ENCODE assay signal across 11 cellular contexts in the genomic region with DNA sequence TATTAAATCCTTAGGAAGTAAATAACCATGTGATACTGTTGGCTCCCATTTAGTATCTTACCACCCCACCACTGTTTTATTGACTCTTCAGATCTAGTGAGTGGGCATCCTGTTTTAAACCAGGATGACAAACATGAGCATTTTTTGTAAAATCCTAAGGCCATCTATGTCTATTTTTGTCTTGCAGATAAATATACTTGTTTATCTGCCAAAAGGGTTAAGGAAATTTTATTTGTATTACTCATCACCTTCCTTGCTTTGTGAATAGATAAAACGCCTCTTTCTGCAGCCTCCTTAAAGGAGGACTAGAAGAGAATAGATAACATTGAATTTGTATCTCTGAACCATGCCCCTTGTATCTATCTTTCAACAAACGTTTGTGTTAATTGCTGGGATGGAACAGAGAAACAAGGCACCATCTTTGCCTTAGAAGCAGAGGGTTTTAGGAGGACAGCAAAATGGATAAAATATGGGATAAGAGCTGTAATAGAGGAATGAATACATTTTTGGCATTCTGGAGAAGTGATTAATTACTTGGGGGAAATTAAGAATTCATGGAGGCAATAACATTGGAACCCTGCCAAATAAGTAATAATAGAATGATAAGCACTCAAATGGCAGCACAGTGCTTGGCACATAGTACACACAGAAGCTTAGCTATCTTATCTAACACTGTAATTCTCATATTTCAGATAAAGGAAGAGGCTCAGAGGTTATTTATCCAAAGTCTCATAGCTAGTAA. TPM values are rescaled to one million over a fixed set of nuclear protein-coding genes. Genes with fewer than 3 reads are reported as not detected.
DNase-seq lines count a peak whose midpoint lies in the region; ATAC-seq, FAIRE-seq and TF ChIP-seq lines count a peak whose summit lies in the region.
"Had no signal": no experiment of that assay in that cellular context is flagged by ENCODE, and none has a peak within 500 bp of the region (broad histone marks: within the 10 kb centered on the region; RNA-seq: fewer than 3 reads in every experiment).

No MANE protein-coding gene starts in this region.

- peaks cover 37 to 40% of the 10 kb centered on the region in 2 donors for H3K4me1 Mint-ChIP-seq in effector memory CD8-positive, alpha-beta T cell (ENCODE audit: low read depth in 2 of 2)
- H3K4me1 Mint-ChIP-seq in naive thymus-derived CD8-positive, alpha-beta T cell: peaks cover 20 to 72% (median 52%) of the 10 kb centered on the region in 4 donors

- CTCF ChIA-PET in PC-3 (lab: Charles Lee): interaction anchor here (0.5 to 0.8 kb wide), 3 partner anchors 15 to 314 kb away, joined by 5 to 12 read pairs (median 5); a partner anchor contains a TSS

- FAIRE-seq in D721Med (lab: Jason Lieb, UNC): no peak

- H3K4me2 ChIP-seq in DOHH2 (ENCODE audit: low read length) (0 out of 2 replicates have a peak overlapping the region, but pooled peaks have one; percentile 6), PC-3 (ENCODE audit: low read length) (peak overlapping the region; percentile 25)

- H3K27me3 Mint-ChIP-seq in effector memory CD8-positive, alpha-beta T cell: no peaks in the 10 kb centered on the region
- H3K27me3 Mint-ChIP-seq in naive thymus-derived CD8-positive, alpha-beta T cell: no peaks in the 10 kb centered on the region
- H3K27me3 Mint-ChIP-seq: activated CD8-positive, alpha-beta T cell treated with anti-CD3 and anti-CD28 coated beads for 36 hours had no signal

- no TSS peak for BruUV-seq in PC-3 (replicated peaks; lab: Mats Ljungman, UMichigan)

- H3K9me3 ChIP-seq in DOHH2 (ENCODE audit: control insufficient read depth, insufficient read depth, low read length) (no peaks in the 10 kb centered on the region), PC-3 (ENCODE audit: low read length) (no peaks in the 10 kb centered on the region), SJCRH30 (replicated peaks) (no peaks in the 10 kb centered on the region)
- H3K9me3 ChIP-seq: neutrophil had no signal

- TF ChIP-seq CTCF in DOHH2 (IDR thresholded peaks at IDR 0.05; ENCODE audit: low read depth, low read length, poor library complexity, severe bottlenecking) (no peak), PC-3 (conservative IDR thresholded peaks at IDR 0.05; ENCODE audit: low read depth, low read length) (no peak), D721Med (IDR thresholded peaks at IDR 0.05; ENCODE audit: insufficient read depth, missing control alignments) (no peak)

- H3K36me3 ChIP-seq in DOHH2 (ENCODE audit: control insufficient read depth, low read length) (peaks cover 80% of the 10 kb centered on the region), PC-3 (ENCODE audit: low read depth, low read length) (peaks cover 30% of the 10 kb centered on the region), SJCRH30 (peaks cover 66% of the 10 kb centered on the region)
- H3K36me3 ChIP-seq: neutrophil had no signal

- DNase-seq in PC-3 (peak; percentile 75), SJCRH30 (no peak), D721Med (ENCODE audit: insufficient read length, low spot score) (no peak), KG1 (lab: John Stamatoyannopoulos, UW) (no peak)
- no peak for DNase-seq in effector memory CD8-positive, alpha-beta T cell
- DNase-seq in naive thymus-derived CD8-positive, alpha-beta T cell: no peak
- DNase-seq in stimulated activated CD4-positive, alpha-beta T cell treated with anti-CD3 and anti-CD28 coated beads, Interleukin-4, amount 100 ng/mL, for 24 hours: no peak
- DNase-seq: activated CD8-positive, alpha-beta T cell treated with anti-CD3 and anti-CD28 coated beads for 36 hours; NCI-H1694 had no signal

- peaks cover 39% of the 10 kb centered on the region for H3K4me1 ChIP-seq in DOHH2 (ENCODE audit: control insufficient read depth, low read length)
- peaks cover 35% of the 10 kb centered on the region for H3K4me1 ChIP-seq in PC-3 (ENCODE audit: insufficient read depth, low read length)
- H3K4me1 ChIP-seq in SJCRH30: no peaks in the 10 kb centered on the region; the same call in 1 of the 2 replicates

- POLR2A ChIA-PET in PC-3 (lab: Charles Lee; ENCODE audit: unreplicated experiment): interaction anchor here (0.7 kb wide), 2 partner anchors 15 to 48 kb away, joined by 3 to 4 read pairs; a partner anchor contains a TSS
- POLR2A ChIA-PET in naive thymus-derived CD8-positive, alpha-beta T cell (lab: Charles Lee): interaction anchor here (1.2 kb wide), 1 partner anchor 108 kb away, joined by 3 read pairs; a partner anchor contains a TSS

- H3K27me3 ChIP-seq in DOHH2 (ENCODE audit: control insufficient read depth, low read length) (no peaks in the 10 kb centered on the region), PC-3 (ENCODE audit: low read length) (no peaks in the 10 kb centered on the region), SJCRH30 (no peaks in the 10 kb centered on the region)
- H3K27me3 ChIP-seq: neutrophil had no signal

- no peak overlapping the region for H3K9ac ChIP-seq in PC-3 (ENCODE audit: low read length)

- H3K9me2 ChIP-seq in DOHH2 (replicated peaks; ENCODE audit: control insufficient read depth, low read length): no peaks in the 10 kb centered on the region
- H3K9me2 ChIP-seq in PC-3 (replicated peaks; ENCODE audit: low read length): no peaks in the 10 kb centered on the region

- H3K79me2 ChIP-seq in DOHH2 (ENCODE audit: control insufficient read depth, low read length) (peaks cover 100% of the 10 kb centered on the region), PC-3 (ENCODE audit: low read length) (peaks cover 100% of the 10 kb centered on the region)

- no peaks in the 10 kb centered on the region for H3K9me3 Mint-ChIP-seq in effector memory CD8-positive, alpha-beta T cell
- H3K9me3 Mint-ChIP-seq in naive thymus-derived CD8-positive, alpha-beta T cell: no peaks in the 10 kb centered on the region
- H3K9me3 Mint-ChIP-seq: activated CD8-positive, alpha-beta T cell treated with anti-CD3 and anti-CD28 coated beads for 36 hours had no signal

- H3F3A ChIP-seq in DOHH2 (ENCODE audit: control insufficient read depth, insufficient read depth): peaks cover 10% of the 10 kb centered on the region
- peaks cover 4% of the 10 kb centered on the region for H3F3A ChIP-seq in PC-3 (ENCODE audit: low read length, unreplicated experiment)

- H3K4me3 ChIP-seq in DOHH2 (ENCODE audit: low read length): no peak overlapping the region
- H3K4me3 ChIP-seq in PC-3 (ENCODE audit: low read length): 0 out of 2 replicates have a peak overlapping the region, but pooled peaks have one; percentile 19
- H3K4me3 ChIP-seq in SJCRH30: no peak overlapping the region

- H3K27ac ChIP-seq in DOHH2 (ENCODE audit: low read depth, low read length): no peak overlapping the region
- peak overlapping the region; percentile 36 for H3K27ac ChIP-seq in PC-3 (ENCODE audit: low read length)
- no peak overlapping the region for H3K27ac ChIP-seq in SJCRH30
- H3K27ac ChIP-seq: neutrophil had no signal

- peak; percentile 58 for ATAC-seq in PC-3
- no peak for ATAC-seq in effector memory CD8-positive, alpha-beta T cell (replicated peaks)
- no peak for ATAC-seq in naive thymus-derived CD8-positive, alpha-beta T cell
- ATAC-seq: activated CD8-positive, alpha-beta T cell treated with anti-CD3 and anti-CD28 coated beads for 36 hours had no signal

- H2AFZ ChIP-seq in PC-3 (ENCODE audit: low read length): no peak overlapping the region

- H3K36me3 Mint-ChIP-seq in effector memory CD8-positive, alpha-beta T cell (ENCODE audit: insufficient read depth): peaks cover 31% of the 10 kb centered on the region
- H3K36me3 Mint-ChIP-seq in naive thymus-derived CD8-positive, alpha-beta T cell: peaks cover 0 to 55% (median 15%) of the 10 kb centered on the region in 3 donors

- H4K20me1 ChIP-seq in DOHH2 (ENCODE audit: control insufficient read depth, insufficient read depth, low read depth, low read length): peaks cover 29% of the 10 kb centered on the region
- peaks cover 95% of the 10 kb centered on the region for H4K20me1 ChIP-seq in PC-3 (ENCODE audit: low read length)

- intact Hi-C loops in PC-3 (cut with micrococcal nuclease): no loop called here

- H3K4me3 Mint-ChIP-seq in effector memory CD8-positive, alpha-beta T cell: peak overlapping the region in 1 of 2 donors; percentile 45
- peak overlapping the region in 9 of 10 donors; percentile 4 to 55 (median 40) for H3K4me3 Mint-ChIP-seq in naive thymus-derived CD8-positive, alpha-beta T cell
- H3K4me3 Mint-ChIP-seq: activated CD8-positive, alpha-beta T cell treated with anti-CD3 and anti-CD28 coated beads for 36 hours had no signal

- H3K27ac Mint-ChIP-seq in effector memory CD8-positive, alpha-beta T cell: peak overlapping the region; percentile 0 to 50
- peak overlapping the region in 8 of 10 donors; percentile 1 to 73 (median 36) for H3K27ac Mint-ChIP-seq in naive thymus-derived CD8-positive, alpha-beta T cell
- H3K27ac Mint-ChIP-seq: activated CD8-positive, alpha-beta T cell treated with anti-CD3 and anti-CD28 coated beads for 36 hours had no signal

RNA-seq across cellular contexts. Expression of a gene that starts 14.7 kb away (rescaled TPM):
- 49.8 and 55.0 TPM in 2 replicates for total RNA-seq in PC-3 (2014; rRNA removed)
- 10 to 100 TPM; 75.4 to 76.6 TPM for total RNA-seq in naive thymus-derived CD8-positive, alpha-beta T cell
- 100 to 1,000 TPM; 117 to 128 (median 118) TPM for polyA plus RNA-seq in naive thymus-derived CD8-positive, alpha-beta T cell
- total RNA-seq in SJCRH30 (2014; rRNA removed; shearing (Covaris generic)): 105 and 116 TPM in 2 replicates
